In genomic region chr1:234610582-234611152, GRCh38 we compare ENCODE assay signal across 1 cellular context.
A peak's percentile ranks its signal among the peaks of the same experiment; 100 is the strongest.
TF ChIP-seq lines count a peak whose summit lies in the region.

No MANE protein-coding gene starts in this region.

TF ChIP-seq in HepG2, 621 proteins besides CTCF, POLR2A, EP300 and RAD21 (continued from another document and continues in another):
- TF ChIP-seq CREB1 (IDR thresholded peaks at IDR 0.05) = peak; percentile 81; the same call in 1 of the 2 replicates
- TF ChIP-seq CREB1 (CRISPR knock-in tag; IDR thresholded peaks at IDR 0.05) = no peak
- no peak for TF ChIP-seq MZF1 (CRISPR knock-in tag; IDR thresholded peaks at IDR 0.05; ENCODE audit: borderline replicate concordance)
- no peak; the same call in 1 of the 2 replicates for TF ChIP-seq ZFP36L1 (CRISPR knock-in tag; IDR thresholded peaks at IDR 0.05)
- peak; percentile 63; the same call in 1 of the 2 replicates for TF ChIP-seq ARID4A (CRISPR knock-in tag; IDR thresholded peaks at IDR 0.05; ENCODE audit: borderline replicate concordance)
- no peak for TF ChIP-seq ZNF10 (CRISPR knock-in tag; IDR thresholded peaks at IDR 0.05; ENCODE audit: borderline replicate concordance, low read depth)
- TF ChIP-seq BORCS8-MEF2B (CRISPR knock-in tag; IDR thresholded peaks at IDR 0.05) = no peak; the same call in 1 of the 2 replicates
- TF ChIP-seq NKX3-1 (CRISPR knock-in tag; IDR thresholded peaks at IDR 0.05) = peak; percentile 49; the same call in 1 of the 2 replicates
- TF ChIP-seq ZSCAN29 (CRISPR knock-in tag; conservative IDR thresholded peaks at IDR 0.05) = peak; percentile 93
- TF ChIP-seq IKZF5 (CRISPR knock-in tag; IDR thresholded peaks at IDR 0.05) = peak; percentile 7; the same call in 1 of the 2 replicates
- TF ChIP-seq PRPF4 (IDR thresholded peaks at IDR 0.05; ENCODE audit: low read depth, low read length, poor library complexity, severe bottlenecking) = no peak
- no peak; the same call in none of the 2 replicates for TF ChIP-seq ZSCAN31 (CRISPR knock-in tag; IDR thresholded peaks at IDR 0.05; ENCODE audit: low read depth)
- peak; percentile 88 for TF ChIP-seq JARID2 (CRISPR knock-in tag; IDR thresholded peaks at IDR 0.05; ENCODE audit: insufficient replicate concordance)
- peak; percentile 100 for TF ChIP-seq SSRP1 (CRISPR knock-in tag; IDR thresholded peaks at IDR 0.05)
- peak; percentile 88 for TF ChIP-seq ZNF563 (CRISPR knock-in tag; IDR thresholded peaks at IDR 0.05)
- TF ChIP-seq TFE3 (CRISPR knock-in tag; IDR thresholded peaks at IDR 0.05) = no peak; the same call in 1 of the 2 replicates
- 0 out of 2 replicates have a peak, but pooled peaks have one; percentile 46 for TF ChIP-seq ZNF576 (CRISPR knock-in tag; IDR thresholded peaks at IDR 0.05)
- TF ChIP-seq TAF1 (CRISPR knock-in tag; IDR thresholded peaks at IDR 0.05) = peak; percentile 63; the same call in 1 of the 2 replicates
- peak; percentile 74 for TF ChIP-seq ZNF710 (CRISPR knock-in tag; IDR thresholded peaks at IDR 0.05; ENCODE audit: borderline replicate concordance)
- peak; percentile 99 for TF ChIP-seq PAF1 (CRISPR knock-in tag; IDR thresholded peaks at IDR 0.05)
- TF ChIP-seq ZNF776 (CRISPR knock-in tag; IDR thresholded peaks at IDR 0.05) = peak; percentile 81; the same call in 1 of the 2 replicates
- no peak for TF ChIP-seq U2AF1 (optimal IDR thresholded peaks at IDR 0.05; ENCODE audit: low read depth, low read length)
- peak; percentile 95; the same call in 1 of the 2 replicates for TF ChIP-seq SRY (CRISPR knock-in tag; IDR thresholded peaks at IDR 0.05)
- no peak for TF ChIP-seq DNMT1 (CRISPR knock-in tag; IDR thresholded peaks at IDR 0.05)
- peak; percentile 94 for TF ChIP-seq ZC3H4 (CRISPR knock-in tag; IDR thresholded peaks at IDR 0.05; ENCODE audit: borderline replicate concordance)
- TF ChIP-seq KDM2A (CRISPR knock-in tag; IDR thresholded peaks at IDR 0.05; ENCODE audit: borderline replicate concordance, low read depth) = peak; percentile 60; the same call in 1 of the 2 replicates
- peak; percentile 15 for TF ChIP-seq NFKBIZ (CRISPR knock-in tag; IDR thresholded peaks at IDR 0.05)
- 0 out of 2 replicates have a peak, but pooled peaks have one; percentile 29 for TF ChIP-seq GLI4 (CRISPR knock-in tag; IDR thresholded peaks at IDR 0.05; ENCODE audit: borderline replicate concordance)
- peak; percentile 98 for TF ChIP-seq ARNT2 (CRISPR knock-in tag; IDR thresholded peaks at IDR 0.05; ENCODE audit: low read depth)
- TF ChIP-seq PHF5A (CRISPR knock-in tag; IDR thresholded peaks at IDR 0.05; ENCODE audit: low read depth, unreplicated experiment) = peak; percentile 58
- TF ChIP-seq RBAK (CRISPR knock-in tag; IDR thresholded peaks at IDR 0.05) = 0 out of 2 replicates have a peak, but pooled peaks have one; percentile 31
- no peak for TF ChIP-seq TRIM22 (IDR thresholded peaks at IDR 0.05)
- TF ChIP-seq GATA4 (IDR thresholded peaks at IDR 0.05; ENCODE audit: borderline replicate concordance, low read depth) = no peak; the same call in 1 of the 2 replicates
- TF ChIP-seq SRSF4 (IDR thresholded peaks at IDR 0.05; ENCODE audit: low read depth, low read length, poor library complexity, severe bottlenecking) = no peak
- no peak; the same call in 1 of the 2 replicates for TF ChIP-seq DZIP1 (CRISPR knock-in tag; IDR thresholded peaks at IDR 0.05)
- TF ChIP-seq KLF11 (CRISPR knock-in tag; IDR thresholded peaks at IDR 0.05) = no peak
- TF ChIP-seq ZMYM3 (CRISPR knock-in tag; IDR thresholded peaks at IDR 0.05) = peak; percentile 45; the same call in 1 of the 2 replicates
- 0 out of 2 replicates have a peak, but pooled peaks have one; percentile 74 for TF ChIP-seq ZNF383 (CRISPR knock-in tag; IDR thresholded peaks at IDR 0.05; ENCODE audit: borderline replicate concordance)
- no peak; the same call in none of the 2 replicates for TF ChIP-seq BCL6 (CRISPR knock-in tag; IDR thresholded peaks at IDR 0.05)
- peak; percentile 67; the same call in 1 of the 2 replicates for TF ChIP-seq ZSCAN22 (CRISPR knock-in tag; IDR thresholded peaks at IDR 0.05)
- peak; percentile 86 for TF ChIP-seq ZMYM4 (CRISPR knock-in tag; IDR thresholded peaks at IDR 0.05)
- no peak for TF ChIP-seq ZNF512B (CRISPR knock-in tag; IDR thresholded peaks at IDR 0.05; ENCODE audit: borderline replicate concordance)
- peak; percentile 81 for TF ChIP-seq ZNF777 (CRISPR knock-in tag; IDR thresholded peaks at IDR 0.05)
- TF ChIP-seq ZNF737 (CRISPR knock-in tag; IDR thresholded peaks at IDR 0.05; ENCODE audit: borderline replicate concordance) = 0 out of 2 replicates have a peak, but pooled peaks have one; percentile 72
- TF ChIP-seq GFI1 (CRISPR knock-in tag; IDR thresholded peaks at IDR 0.05; ENCODE audit: borderline replicate concordance) = peak; percentile 63; the same call in 1 of the 2 replicates
- TF ChIP-seq TOPORS (CRISPR knock-in tag; IDR thresholded peaks at IDR 0.05) = peak; percentile 95
- no peak; the same call in 1 of the 2 replicates for TF ChIP-seq ZNF367 (CRISPR knock-in tag; IDR thresholded peaks at IDR 0.05; ENCODE audit: borderline replicate concordance)
